24 cellular contexts compared by ENCODE assay signal in the genomic region with DNA sequence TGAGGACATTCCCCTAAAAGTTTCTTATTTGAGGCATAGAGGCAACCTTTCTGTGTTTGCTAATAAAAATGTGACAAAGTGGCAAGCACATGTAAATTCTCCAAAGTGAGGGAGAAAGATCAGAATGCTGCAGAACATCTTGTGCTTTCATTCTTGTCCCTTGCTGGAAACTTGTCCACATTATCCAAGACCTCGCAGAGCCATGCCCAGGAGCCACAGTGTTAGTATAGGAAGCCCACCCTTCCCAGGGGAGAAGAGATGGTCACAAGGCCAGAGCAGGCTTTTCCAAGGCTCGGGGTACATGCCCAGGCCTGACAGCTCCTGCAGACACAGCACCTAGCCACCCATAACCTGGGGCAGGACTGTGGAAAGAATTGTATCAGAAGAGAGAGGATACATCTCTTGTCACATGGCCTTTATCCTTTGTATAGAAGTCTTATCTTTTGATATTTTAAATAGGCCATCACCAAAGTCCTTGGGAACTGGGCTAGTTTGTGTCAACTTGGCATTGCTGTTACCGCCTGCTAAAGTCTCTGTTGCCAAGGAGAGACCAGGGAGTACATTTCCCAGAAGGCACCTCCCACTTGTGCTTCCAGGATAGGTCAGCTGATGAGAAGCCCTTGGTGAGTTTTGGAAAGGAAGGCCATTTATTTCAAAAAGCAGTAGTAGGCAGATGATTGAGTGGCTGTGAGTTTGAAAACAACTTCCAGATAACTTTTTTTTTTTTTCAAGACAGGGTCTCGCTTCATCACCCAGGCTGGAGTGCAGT. TPM values are rescaled to one million over a fixed set of nuclear protein-coding genes. Genes with fewer than 3 reads are reported as not detected.
DNase-seq lines count a peak whose midpoint lies in the region; ATAC-seq, FAIRE-seq and TF ChIP-seq lines count a peak whose summit lies in the region.
"Had no signal": no experiment of that assay in that cellular context is flagged by ENCODE, and none has a peak within 500 bp of the region (broad histone marks: within the 10 kb centered on the region; RNA-seq: fewer than 3 reads in every experiment).

No MANE protein-coding gene starts in this region.

- no peaks in the 10 kb centered on the region for H3K79me2 ChIP-seq in H9 (ENCODE audit: insufficient read depth, low read length)

- no peak overlapping the region for H4K5ac ChIP-seq in H9 (ENCODE audit: insufficient read length, low read depth, low read length)

- no peaks in the 10 kb centered on the region for H3K79me1 ChIP-seq in H9 (ENCODE audit: insufficient read depth, low read depth, low read length, poor library complexity, severe bottlenecking)

- H3K4me2 ChIP-seq in H9 (ENCODE audit: insufficient read depth, insufficient read length, low read length) = no peak overlapping the region

- intact Hi-C loops in right cardiac atrium (cut with DNase I) (no loop called here), lower lobe of right lung (cut with DNase I) (no loop called here), pancreas (cut with DNase I) (no loop called here)

- no peak overlapping the region for H2BK15ac ChIP-seq in H9 (ENCODE audit: low read depth, low read length)

- no peak overlapping the region for H3K56ac ChIP-seq in H9 (ENCODE audit: insufficient read length, low read depth, low read length)

- H3K4ac ChIP-seq in H9 (ENCODE audit: low read depth, low read length) = no peak overlapping the region

- DNase-seq in right cardiac atrium (no peak), right atrium auricular region (ENCODE audit: low spot score) (no peak), lower lobe of right lung (no peak), pancreas (peak in 1 of 6 donors; percentile 33), H9 (no peak), SIG-M5 (lab: John Stamatoyannopoulos, UW) (no peak), NCI-H2196 (lab: John Stamatoyannopoulos, UW; ENCODE audit: unreplicated experiment) (no peak), NCI-H2171 (lab: John Stamatoyannopoulos, UW) (no peak)
- DNase-seq: MV-4-11, NCI-H1105 treated with DMSO at 0.1 percent for 48 hours, NCI-H1694, NCI-H2081, NCI-H2171 treated with DMSO at 0.1 percent for 48 hours, NCI-H446 treated with DMSO at 0.1 percent for 48 hours, NCI-H526 treated with DMSO at 0.1 percent for 48 hours, OCI-M1 had no signal

- H4K91ac ChIP-seq in H9 (ENCODE audit: insufficient read length, low read depth, low read length) = no peak overlapping the region

- no peaks in the 10 kb centered on the region for H3K27me3 ChIP-seq in right cardiac atrium (ENCODE audit: control insufficient read depth, insufficient read depth)
- H3K27me3 ChIP-seq in right atrium auricular region = no peaks in the 10 kb centered on the region
- H3K27me3 ChIP-seq in lower lobe of right lung (ENCODE audit: low read depth) = no peaks in the 10 kb centered on the region
- H3K27me3 ChIP-seq in pancreas = no peaks in the 10 kb centered on the region
- no peaks in the 10 kb centered on the region for H3K27me3 ChIP-seq in H9 (ENCODE audit: insufficient read depth, low read length)

- H3K9me3 ChIP-seq in right cardiac atrium (ENCODE audit: control insufficient read depth, low read length) (no peaks in the 10 kb centered on the region), right atrium auricular region (no peaks in the 10 kb centered on the region), lower lobe of right lung (no peaks in the 10 kb centered on the region), pancreas (no peaks in the 10 kb centered on the region), H9 (ENCODE audit: control insufficient read depth, low read depth, low read length) (peaks cover 8% of the 10 kb centered on the region)

- FAIRE-seq in pancreas (lab: Jason Lieb, UNC) = no peak
- FAIRE-seq: G401.6, GM18507, H54, RCC 7860 had no signal

- H2BK5ac ChIP-seq in H9 (ENCODE audit: insufficient read length, low read length) = no peak overlapping the region

- no peak overlapping the region for H3K4me3 ChIP-seq in right cardiac atrium (ENCODE audit: low read length)
- no peak overlapping the region for H3K4me3 ChIP-seq in right atrium auricular region
- H3K4me3 ChIP-seq in lower lobe of right lung = no peak overlapping the region
- H3K4me3 ChIP-seq in pancreas = no peak overlapping the region

- no peak overlapping the region for H2BK120ac ChIP-seq in H9 (ENCODE audit: low read depth, low read length, poor library complexity, severe bottlenecking)

- peaks cover 6 to 10% (median 9%) of the 10 kb centered on the region in 3 experiments; a peak in 6 of 7 replicates for H3K36me3 Mint-ChIP-seq in H9 (ENCODE audit: insufficient read depth in 1 of 3, low read depth in 3 of 3)

- 80% methylated on average over 4 of the region's 4 CpGs for WGBS in right cardiac atrium
- 83 to 84% methylated on average over 4 of the region's 4 CpGs for WGBS in pancreas, 2 donors
- no CpG with 5 or more reads among the region's 4 CpGs for WGBS in H9 (ENCODE audit: extremely low coverage, insufficient read length, low lambda C conversion rate)

- peaks cover 30% of the 10 kb centered on the region for H3K27me3 Mint-ChIP-seq in H9 (ENCODE audit: low read depth)

- H3K4me1 ChIP-seq in right cardiac atrium (ENCODE audit: control insufficient read depth, insufficient read depth, low read length) (no peaks in the 10 kb centered on the region), right atrium auricular region (peaks cover 0 to 10% of the 10 kb centered on the region in 2 donors), lower lobe of right lung (peaks cover 11% of the 10 kb centered on the region), pancreas (no peaks in the 10 kb centered on the region), H9 (ENCODE audit: insufficient read depth, low read length) (no peaks in the 10 kb centered on the region)

- no peak overlapping the region for H3K4me3 Mint-ChIP-seq in H9
- H3K4me3 Mint-ChIP-seq: IgD-negative memory B cell had no signal

- no peak overlapping the region for H3K18ac ChIP-seq in H9 (ENCODE audit: insufficient read length, low read depth, low read length)

- no peak overlapping the region for H3K14ac ChIP-seq in H9 (ENCODE audit: insufficient read depth, low read length)

- H3K27ac ChIP-seq in right cardiac atrium (ENCODE audit: low read length) (no peak overlapping the region), right atrium auricular region (no peak overlapping the region), lower lobe of right lung (no peak overlapping the region), pancreas (no peak overlapping the region), H9 (ENCODE audit: insufficient read length, low read depth, low read length) (no peak overlapping the region)
- H3K27ac ChIP-seq: C4-2B had no signal

- no peaks in the 10 kb centered on the region for H4K20me1 ChIP-seq in H9 (ENCODE audit: control insufficient read depth, insufficient read depth, insufficient read length)

- no peak overlapping the region for H3K9ac ChIP-seq in H9 (ENCODE audit: extremely low read depth, insufficient read length, low read length)

- H3K9me3 Mint-ChIP-seq in H9 = peaks cover 20 to 21% of the 10 kb centered on the region in 2 experiments

- ATAC-seq in right cardiac atrium (peak; percentile 62 to 67), lower lobe of right lung (peak; percentile 57 to 73), pancreas (peak in 3 of 4 donors; percentile 56 to 89 (median 77))

- H3K36me3 ChIP-seq in right atrium auricular region (no peaks in the 10 kb centered on the region), lower lobe of right lung (no peaks in the 10 kb centered on the region), pancreas (no peaks in the 10 kb centered on the region)

- H2BK20ac ChIP-seq in H9 (ENCODE audit: low read depth, low read length, poor library complexity, severe bottlenecking) = no peak overlapping the region

- no peaks in the 10 kb centered on the region for H3K23me2 ChIP-seq in H9 (ENCODE audit: insufficient read length, low read depth, low read length, poor library complexity, severe bottlenecking)

- TF ChIP-seq CTCF in right atrium auricular region (IDR thresholded peaks at IDR 0.05) (no peak), lower lobe of right lung (IDR thresholded peaks at IDR 0.05) (no peak), pancreas (IDR thresholded peaks at IDR 0.05) (no peak), H9 (conservative IDR thresholded peaks at IDR 0.05) (no peak)

- H3T11ph ChIP-seq in H9 (ENCODE audit: low read length) = no peak overlapping the region

- no peak overlapping the region for H4K8ac ChIP-seq in H9 (replicated peaks; ENCODE audit: insufficient read length, low read depth, low read length)

- no peak overlapping the region for H3K27ac Mint-ChIP-seq in H9
- H3K27ac Mint-ChIP-seq: IgD-negative memory B cell had no signal

- no peak overlapping the region for H2AFZ ChIP-seq in H9 (ENCODE audit: low read length)

- no peaks in the 10 kb centered on the region for H3K4me1 Mint-ChIP-seq in H9
- H3K4me1 Mint-ChIP-seq: IgD-negative memory B cell had no signal

- no peak overlapping the region for H2AK5ac ChIP-seq in H9 (ENCODE audit: insufficient read length, low read length)

- H3K23ac ChIP-seq in H9 (ENCODE audit: insufficient read length, low read depth, low read length) = no peak overlapping the region

- no peak overlapping the region for H2BK12ac ChIP-seq in H9 (ENCODE audit: insufficient read length, low read depth, low read length)

RNA-seq across cellular contexts. Expression of gene DLEC1, which starts 10.5 kb away (rescaled TPM):
- total RNA-seq in right cardiac atrium (1 to 10 TPM in 1 of 4 donors, under 1 TPM in 3; 0.23 to 1.0 (median 0.61) TPM), right atrium auricular region (under 1 TPM; 0.22 to 0.35 TPM), lower lobe of right lung (15.0 TPM), pancreas (under 1 TPM; 0.14 to 0.60 (median 0.49) TPM), H9 (2021) (2.0 and 2.1 TPM in 2 replicates)
- polyA plus RNA-seq in right cardiac atrium (0.48 TPM), pancreas (under 1 TPM; 0.61 to 0.75 TPM)
- total RNA-seq: A172, Daoy had no signal

RNA-seq across cellular contexts. Expression of gene PLCD1, which starts 20.1 kb away (rescaled TPM):
- 10 to 100 TPM; 12.1 to 17.7 (median 15.2) TPM for total RNA-seq in right cardiac atrium
- 11.2 TPM for polyA plus RNA-seq in right cardiac atrium
- 10 to 100 TPM in 1 of 2 donors, 1 to 10 TPM in 1; 8.7 to 15.5 TPM for total RNA-seq in right atrium auricular region
- 30.1 TPM for total RNA-seq in lower lobe of right lung
- 10 to 100 TPM in 2 of 6 donors, 1 to 10 TPM in 4; 7.5 to 15.6 (median 8.9) TPM for total RNA-seq in pancreas
- polyA plus RNA-seq in pancreas = 10 to 100 TPM; 14.3 to 14.6 TPM
- total RNA-seq in H9 (2021) = 27.1 and 36.9 TPM in 2 replicates

RNA-seq across cellular contexts. Expression of gene VILL, which starts 59.0 kb away (rescaled TPM):
- 1 to 10 TPM; 4.0 to 9.7 (median 8.8) TPM for total RNA-seq in right cardiac atrium
- 5.4 TPM for polyA plus RNA-seq in right cardiac atrium
- 10 to 100 TPM in 1 of 2 donors, 1 to 10 TPM in 1; 4.2 to 12.2 TPM for total RNA-seq in right atrium auricular region
- 12.5 TPM for total RNA-seq in lower lobe of right lung
- total RNA-seq in pancreas = 1 to 10 TPM; 1.2 to 6.6 (median 2.7) TPM
- polyA plus RNA-seq in pancreas = 1 to 10 TPM; 5.1 to 7.0 TPM
- total RNA-seq in H9 (2021) = 3.2 and 3.8 TPM in 2 replicates
